8 cellular contexts compared by ENCODE assay signal in genomic region chr11:64152841-64153691, GRCh38. TPM values are rescaled to one million over a fixed set of nuclear protein-coding genes. Genes with fewer than 3 reads are reported as not detected.
A peak's percentile ranks its signal among the peaks of the same experiment; 100 is the strongest.
DNase-seq lines count a peak whose midpoint lies in the region; ATAC-seq and TF ChIP-seq lines count a peak whose summit lies in the region.

No MANE protein-coding gene starts in this region.

- no peak overlapping the region for H3K18ac ChIP-seq in IMR-90 (ENCODE audit: low read depth, low read length)

- H3K9ac ChIP-seq in IMR-90 (ENCODE audit: low read depth, low read length): no peak overlapping the region

- H2AK9ac ChIP-seq in IMR-90 (replicated peaks; ENCODE audit: low read depth, low read length, poor library complexity): peak overlapping the region; percentile 85

- H3K4ac ChIP-seq in IMR-90 (ENCODE audit: low read depth, low read length): no peak overlapping the region; the same call in 1 of the 2 replicates

- TF ChIP-seq RAD21 in IMR-90 (IDR thresholded peaks at IDR 0.05; ENCODE audit: low read length): peak; percentile 84

- H3K27me3 Mint-ChIP-seq in activated naive CD8-positive, alpha-beta T cell treated with anti-CD3 and anti-CD28 coated beads for 36 hours: no peaks in the 10 kb centered on the region

- in situ Hi-C loops in IMR-90 (cut with MboI; ENCODE audit: low sequenced_read_pairs) (no loop called here), gastrocnemius medialis (cut with MboI; ENCODE audit: low sequenced_read_pairs in 4 of 4) (loop anchor here in 1 of 4 donors (25.0 kb wide), 1 partner anchor 316 kb away; the partner anchor contains the start of gene MARK2)

- H3K4me3 ChIP-seq in IMR-90 (ENCODE audit: insufficient read depth, low read depth, low read length) (no peak overlapping the region), left ventricle myocardium inferior (no peak overlapping the region), gastrocnemius medialis (peak overlapping the region in 1 of 4 donors; percentile 31)

- no peak overlapping the region for H2BK5ac ChIP-seq in IMR-90 (ENCODE audit: low read depth, low read length, poor library complexity, severe bottlenecking)

- 95% methylated on average over 3 of the region's 23 CpGs; no CpG with 5 or more reads in 1 of the 2 experiments for WGBS in IMR-90 (ENCODE audit: extremely low coverage in 2 of 2, insufficient read length in 1 of 2), 2 experiments

- TF ChIP-seq CTCF in GM12873 (IDR thresholded peaks at IDR 0.05; ENCODE audit: insufficient read depth, low read depth, low read length, missing control alignments) (peak; percentile 97), IMR-90 (conservative IDR thresholded peaks at IDR 0.05; ENCODE audit: low read depth, low read length) (peak; percentile 94), left ventricle myocardium inferior (IDR thresholded peaks at IDR 0.05; ENCODE audit: borderline replicate concordance) (peak; percentile 100), gastrocnemius medialis (IDR thresholded peaks at IDR 0.05 in 4 of 5, conservative IDR thresholded peaks at IDR 0.05 in 1 of 5) (peak; percentile 95 to 100 (median 98))

- H3K79me1 ChIP-seq in IMR-90 (ENCODE audit: low read depth in 1 of 2, low read length in 2 of 2): peaks cover 3 to 5% of the 10 kb centered on the region in 2 experiments; a peak in 2 of 4 replicates

- no peak overlapping the region for H4K91ac ChIP-seq in IMR-90 (ENCODE audit: insufficient read depth, low read depth, low read length)

- peak overlapping the region; percentile 92 for H2AFZ ChIP-seq in IMR-90 (replicated peaks; ENCODE audit: low read length, poor library complexity)

- peak overlapping the region in 1 of 2 experiments; percentile 61; a peak in 1 of 4 replicates for H4K8ac ChIP-seq in IMR-90 (ENCODE audit: low read depth in 2 of 2, low read length in 2 of 2)

- H3K9me3 ChIP-seq in IMR-90 (ENCODE audit: control insufficient read depth, insufficient read depth, low read length) (no peaks in the 10 kb centered on the region), left ventricle myocardium inferior (replicated peaks) (no peaks in the 10 kb centered on the region), gastrocnemius medialis (no peaks in the 10 kb centered on the region)

- no peak for TF ChIP-seq POLR2A in IMR-90 (IDR thresholded peaks at IDR 0.05; ENCODE audit: low read depth, low read length)
- no peak for TF ChIP-seq POLR2A in gastrocnemius medialis (IDR thresholded peaks at IDR 0.05)

- no peak overlapping the region for H3K23ac ChIP-seq in IMR-90 (ENCODE audit: low read depth, low read length)

- H3K36me3 ChIP-seq in IMR-90 (ENCODE audit: control insufficient read depth, insufficient read depth, low read length): no peaks in the 10 kb centered on the region
- H3K36me3 ChIP-seq in left ventricle myocardium inferior: peaks cover 5% of the 10 kb centered on the region
- no peaks in the 10 kb centered on the region for H3K36me3 ChIP-seq in gastrocnemius medialis

- H3K27ac Mint-ChIP-seq in activated naive CD8-positive, alpha-beta T cell treated with anti-CD3 and anti-CD28 coated beads for 36 hours: no peak overlapping the region

- no peak overlapping the region for H3K27ac ChIP-seq in IMR-90 (ENCODE audit: insufficient read depth, low read length)
- H3K27ac ChIP-seq in left ventricle myocardium inferior (replicated peaks): no peak overlapping the region
- H3K27ac ChIP-seq in gastrocnemius medialis: peak overlapping the region; percentile 1 to 96 (median 28)

- H3K14ac ChIP-seq in IMR-90 (replicated peaks; ENCODE audit: low read depth, low read length): no peak overlapping the region

- BruUV-seq in IMR-90 (replicated peaks; lab: Mats Ljungman, UMichigan): no TSS peak

- no peak overlapping the region for H2BK20ac ChIP-seq in IMR-90 (ENCODE audit: low read depth, low read length)

- H3K4me1 ChIP-seq in IMR-90 (ENCODE audit: control insufficient read depth, insufficient read depth, low read length): no peaks in the 10 kb centered on the region; the same call in 1 of the 2 replicates
- H3K4me1 ChIP-seq in left ventricle myocardium inferior: peaks cover 79% of the 10 kb centered on the region
- peaks cover 60 to 78% of the 10 kb centered on the region in 2 donors for H3K4me1 ChIP-seq in gastrocnemius medialis

- CTCF ChIA-PET in IMR-90 (lab: Yijun Ruan, JAX): interaction anchor here (1.3 kb wide), 1 partner anchor 117 kb away, joined by 3 read pairs; no protein-coding TSS in a partner anchor

- no peak overlapping the region for H2BK15ac ChIP-seq in IMR-90 (ENCODE audit: low read depth, low read length)

- H3K36me3 Mint-ChIP-seq in activated naive CD8-positive, alpha-beta T cell treated with anti-CD3 and anti-CD28 coated beads for 36 hours: no peaks in the 10 kb centered on the region

- H4K20me1 ChIP-seq in IMR-90 (ENCODE audit: insufficient read depth, low read length): peaks cover 12% of the 10 kb centered on the region; the same call in 1 of the 2 replicates

- DNase-seq in 8988T (peak; percentile 99), IMR-90 (peak; percentile 20), SKM-1 treated with dmso at 0.1 percent for 144 hours (lab: John Stamatoyannopoulos, UW; ENCODE audit: unreplicated experiment) (peak; percentile 11), left ventricle myocardium inferior (peak; percentile 64), gastrocnemius medialis (peak in 1 of 2 donors; percentile 54)
- peak; percentile 75 for DNase-seq in activated naive CD8-positive, alpha-beta T cell treated with anti-CD3 and anti-CD28 coated beads for 36 hours

- ATAC-seq in IMR-90 (ENCODE audit: low read depth): peak; percentile 97
- peak; percentile 43 to 49 for ATAC-seq in gastrocnemius medialis
- no peak for ATAC-seq in HG02763 (IDR thresholded peaks at IDR 0.05; ENCODE audit: unreplicated experiment)

- H3K4me2 ChIP-seq in IMR-90 (ENCODE audit: low read depth, low read length): peak overlapping the region; percentile 38; the same call in 1 of the 2 replicates

- peak overlapping the region; percentile 63; the same call in 1 of the 2 replicates for H2AK5ac ChIP-seq in IMR-90 (ENCODE audit: low read depth, low read length)

- no peak overlapping the region for H3K4me3 Mint-ChIP-seq in activated naive CD8-positive, alpha-beta T cell treated with anti-CD3 and anti-CD28 coated beads for 36 hours

- H3K9me1 ChIP-seq in IMR-90 (ENCODE audit: insufficient read depth, low read length): no peaks in the 10 kb centered on the region

- H4K5ac ChIP-seq in IMR-90 (ENCODE audit: low read depth, low read length): no peak overlapping the region

- POLR2A ChIA-PET in IMR-90 (lab: Charles Lee; ENCODE audit: unreplicated experiment): interaction anchor here (0.7 kb wide), 1 partner anchor 157 kb away, joined by 3 read pairs; no protein-coding TSS in a partner anchor

- intact Hi-C loops in IMR-90 (cut with micrococcal nuclease) (loop anchor here (2.0 kb wide), 1 partner anchor 384 kb away; the partner anchor contains the start of gene ZFTA), left ventricle myocardium inferior (cut with micrococcal nuclease) (no loop called here), gastrocnemius medialis (cut with DNase I; ENCODE audit: low total_unique reads) (loop anchor here (5.0 kb wide), 2 partner anchors 66 to 386 kb away; partner anchors contain the start of gene ZFTA)

- no peak overlapping the region for H3K56ac ChIP-seq in IMR-90 (ENCODE audit: extremely low read depth, insufficient read depth, low read length)

- H3K27me3 ChIP-seq in IMR-90 (ENCODE audit: control insufficient read depth, insufficient read depth, low read length): no peaks in the 10 kb centered on the region
- H3K27me3 ChIP-seq in left ventricle myocardium inferior (ENCODE audit: low read depth): no peaks in the 10 kb centered on the region
- no peaks in the 10 kb centered on the region for H3K27me3 ChIP-seq in gastrocnemius medialis

- dilution Hi-C loops in IMR-90 (cut with HindIII; ENCODE audit: low sequenced_read_pairs, unreplicated experiment): no loop called here

- H2BK120ac ChIP-seq in IMR-90 (ENCODE audit: low read depth, low read length): no peak overlapping the region

- H3K4me1 Mint-ChIP-seq in activated naive CD8-positive, alpha-beta T cell treated with anti-CD3 and anti-CD28 coated beads for 36 hours: peaks cover 5% of the 10 kb centered on the region

- H3K9me3 Mint-ChIP-seq in activated naive CD8-positive, alpha-beta T cell treated with anti-CD3 and anti-CD28 coated beads for 36 hours: no peaks in the 10 kb centered on the region

TF ChIP-seq in IMR-90, 13 proteins besides CTCF, POLR2A, EP300 and RAD21:
- peak; percentile 82 for TF ChIP-seq SMC3 (IDR thresholded peaks at IDR 0.05; ENCODE audit: low read depth, low read length)
- TF ChIP-seq MAZ (IDR thresholded peaks at IDR 0.05; ENCODE audit: borderline replicate concordance, low read depth, low read length): peak; percentile 36; the same call in 1 of the 2 replicates
- no peak for TF ChIP-seq NFE2L2 (IDR thresholded peaks at IDR 0.05; ENCODE audit: low read depth, low read length)
TF ChIP-seq in IMR-90: peak in this region for 2.

RNA-seq across cellular contexts. Expression of gene MACROD1, which starts 12.8 kb away (rescaled TPM):
- total RNA-seq in IMR-90 (2012; rRNA removed): 2.5 and 4.2 TPM in 2 replicates
- 9.3 and 10.9 TPM in 2 replicates for polyA plus RNA-seq in IMR-90 (2012; rRNA removed)
- 8.0 and 18.4 TPM in 2 replicates for polyA plus RNA-seq in IMR-90 (2012; cell fraction: cytosol; rRNA removed)
- 21.0 and 35.8 TPM in 2 replicates for polyA plus RNA-seq in IMR-90 (2012; cell fraction: nucleus; rRNA removed; ENCODE audit: low replicate concordance)
- 10 to 100 TPM; 27.6 to 29.6 TPM for total RNA-seq in activated naive CD8-positive, alpha-beta T cell treated with anti-CD3 and anti-CD28 coated beads for 36 hours
- 127 TPM for total RNA-seq in left ventricle myocardium inferior
- 100 to 1,000 TPM; 162 to 308 (median 205) TPM for total RNA-seq in gastrocnemius medialis

RNA-seq across cellular contexts. Expression of gene STIP1, which starts 32.9 kb away (rescaled TPM):
- total RNA-seq in IMR-90 (2012; rRNA removed) (363 and 489 TPM in 2 replicates), left ventricle myocardium inferior (97.4 TPM), gastrocnemius medialis (100 to 1,000 TPM; 141 to 193 (median 168) TPM)
- 189 and 201 TPM in 2 replicates for polyA plus RNA-seq in IMR-90 (2012; rRNA removed)
- polyA plus RNA-seq in IMR-90 (2012; cell fraction: cytosol; rRNA removed): 99.3 and 323 TPM in 2 replicates
- polyA plus RNA-seq in IMR-90 (2012; cell fraction: nucleus; rRNA removed; ENCODE audit: low replicate concordance): 76.3 and 102 TPM in 2 replicates
- 100 to 1,000 TPM; 373 to 379 TPM for total RNA-seq in activated naive CD8-positive, alpha-beta T cell treated with anti-CD3 and anti-CD28 coated beads for 36 hours

RNA-seq across cellular contexts. Expression of gene FERMT3, which starts 53.5 kb away (rescaled TPM):
- total RNA-seq in IMR-90 (2012; rRNA removed) (0.36 and 0.56 TPM in 2 replicates), left ventricle myocardium inferior (5.4 TPM), gastrocnemius medialis (10 to 100 TPM in 1 of 4 donors, 1 to 10 TPM in 3; 2.8 to 10.4 (median 6.1) TPM)
- 2.3 and 2.5 TPM in 2 replicates for polyA plus RNA-seq in IMR-90 (2012; rRNA removed)
- 1.7 and 2.4 TPM in 2 replicates for polyA plus RNA-seq in IMR-90 (2012; cell fraction: cytosol; rRNA removed)
- 11.8 and 27.1 TPM in 2 replicates for polyA plus RNA-seq in IMR-90 (2012; cell fraction: nucleus; rRNA removed; ENCODE audit: low replicate concordance)
- 100 to 1,000 TPM; 217 to 235 TPM for total RNA-seq in activated naive CD8-positive, alpha-beta T cell treated with anti-CD3 and anti-CD28 coated beads for 36 hours

Comparison
In these comparisons a context has a peak if more than half of its experiments do, and no peak if none do; other contexts are left out.
1. H3K27ac ChIP-seq: peak in gastrocnemius medialis (4 of 4); none in IMR-90 (single experiment) and left ventricle myocardium inferior (single experiment).
2. RNA of gene FERMT3, which starts 53.5 kb away (total RNA-seq): 217 to 235 TPM in activated naive CD8-positive, alpha-beta T cell treated with anti-CD3 and anti-CD28 coated beads for 36 hours; 2.8 to 10.4 TPM in gastrocnemius medialis, 5.4 TPM in left ventricle myocardium inferior (single experiment) and 0.36 to 0.56 TPM in IMR-90; every median in the first group is over 10 times any median in the second.
3. Peak in every context shown above with its lines, with median percentiles within 50 percentile points of each other: CTCF ChIP-seq.